ENCODE assay signal across 1 cellular context in genomic region chr14:41604793-41605534, GRCh38.
A peak's percentile ranks its signal among the peaks of the same experiment; 100 is the strongest.
TF ChIP-seq lines count a peak whose summit lies in the region.

No MANE protein-coding gene starts in this region.

TF ChIP-seq in K562, 482 proteins besides CTCF, POLR2A, EP300 and RAD21 (continued from another document):
- TF ChIP-seq, protein P1, sequence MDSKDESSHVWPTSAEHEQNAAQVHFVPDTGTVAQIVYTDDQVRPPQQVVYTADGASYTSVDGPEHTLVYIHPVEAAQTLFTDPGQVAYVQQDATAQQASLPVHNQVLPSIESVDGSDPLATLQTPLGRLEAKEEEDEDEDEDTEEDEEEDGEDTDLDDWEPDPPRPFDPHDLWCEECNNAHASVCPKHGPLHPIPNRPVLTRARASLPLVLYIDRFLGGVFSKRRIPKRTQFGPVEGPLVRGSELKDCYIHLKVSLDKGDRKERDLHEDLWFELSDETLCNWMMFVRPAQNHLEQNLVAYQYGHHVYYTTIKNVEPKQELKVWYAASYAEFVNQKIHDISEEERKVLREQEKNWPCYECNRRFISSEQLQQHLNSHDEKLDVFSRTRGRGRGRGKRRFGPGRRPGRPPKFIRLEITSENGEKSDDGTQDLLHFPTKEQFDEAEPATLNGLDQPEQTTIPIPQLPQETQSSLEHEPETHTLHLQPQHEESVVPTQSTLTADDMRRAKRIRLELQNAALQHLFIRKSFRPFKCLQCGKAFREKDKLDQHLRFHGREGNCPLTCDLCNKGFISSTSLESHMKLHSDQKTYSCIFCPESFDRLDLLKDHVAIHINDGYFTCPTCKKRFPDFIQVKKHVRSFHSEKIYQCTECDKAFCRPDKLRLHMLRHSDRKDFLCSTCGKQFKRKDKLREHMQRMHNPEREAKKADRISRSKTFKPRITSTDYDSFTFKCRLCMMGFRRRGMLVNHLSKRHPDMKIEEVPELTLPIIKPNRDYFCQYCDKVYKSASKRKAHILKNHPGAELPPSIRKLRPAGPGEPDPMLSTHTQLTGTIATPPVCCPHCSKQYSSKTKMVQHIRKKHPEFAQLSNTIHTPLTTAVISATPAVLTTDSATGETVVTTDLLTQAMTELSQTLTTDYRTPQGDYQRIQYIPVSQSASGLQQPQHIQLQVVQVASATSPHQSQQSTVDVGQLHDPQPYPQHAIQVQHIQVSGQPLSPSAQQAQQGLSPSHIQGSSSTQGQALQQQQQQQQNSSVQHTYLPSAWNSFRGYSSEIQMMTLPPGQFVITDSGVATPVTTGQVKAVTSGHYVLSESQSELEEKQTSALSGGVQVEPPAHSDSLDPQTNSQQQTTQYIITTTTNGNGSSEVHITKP (IDR thresholded peaks at IDR 0.05; ENCODE audit: partially characterized antibody) = peak; percentile 60
